ENCODE assay signal across 1 cellular context in genomic region chr16:49800876-49801275, GRCh38.
TF ChIP-seq lines count a peak whose summit lies in the region.

No MANE protein-coding gene starts in this region.

TF ChIP-seq in SK-N-SH, 30 proteins besides CTCF, POLR2A, EP300 and RAD21 (continued from another document):
- no peak for TF ChIP-seq MEF2A (IDR thresholded peaks at IDR 0.05; ENCODE audit: borderline replicate concordance, low read depth)
- no peak for TF ChIP-seq NFIC (IDR thresholded peaks at IDR 0.05; ENCODE audit: borderline replicate concordance)
- no peak for TF ChIP-seq ZBTB33 (IDR thresholded peaks at IDR 0.05; ENCODE audit: borderline replicate concordance, low read depth)
- no peak for TF ChIP-seq ELF1 (IDR thresholded peaks at IDR 0.05)
- no peak for TF ChIP-seq FOSL2 (IDR thresholded peaks at IDR 0.05; ENCODE audit: borderline replicate concordance, low read depth)
- no peak for TF ChIP-seq GATA2 (CRISPR knock-in tag; IDR thresholded peaks at IDR 0.05)
- TF ChIP-seq, protein P1, sequence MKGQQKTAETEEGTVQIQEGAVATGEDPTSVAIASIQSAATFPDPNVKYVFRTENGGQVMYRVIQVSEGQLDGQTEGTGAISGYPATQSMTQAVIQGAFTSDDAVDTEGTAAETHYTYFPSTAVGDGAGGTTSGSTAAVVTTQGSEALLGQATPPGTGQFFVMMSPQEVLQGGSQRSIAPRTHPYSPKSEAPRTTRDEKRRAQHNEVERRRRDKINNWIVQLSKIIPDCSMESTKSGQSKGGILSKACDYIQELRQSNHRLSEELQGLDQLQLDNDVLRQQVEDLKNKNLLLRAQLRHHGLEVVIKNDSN (IDR thresholded peaks at IDR 0.05; ENCODE audit: borderline replicate concordance, low read depth) = no peak
- TF ChIP-seq RCOR1 (IDR thresholded peaks at IDR 0.05; ENCODE audit: low read length) = no peak
- no peak for TF ChIP-seq FOXM1 (IDR thresholded peaks at IDR 0.05; ENCODE audit: low read depth)
